ENCODE assay signal across 14 cellular contexts in the genomic region with DNA sequence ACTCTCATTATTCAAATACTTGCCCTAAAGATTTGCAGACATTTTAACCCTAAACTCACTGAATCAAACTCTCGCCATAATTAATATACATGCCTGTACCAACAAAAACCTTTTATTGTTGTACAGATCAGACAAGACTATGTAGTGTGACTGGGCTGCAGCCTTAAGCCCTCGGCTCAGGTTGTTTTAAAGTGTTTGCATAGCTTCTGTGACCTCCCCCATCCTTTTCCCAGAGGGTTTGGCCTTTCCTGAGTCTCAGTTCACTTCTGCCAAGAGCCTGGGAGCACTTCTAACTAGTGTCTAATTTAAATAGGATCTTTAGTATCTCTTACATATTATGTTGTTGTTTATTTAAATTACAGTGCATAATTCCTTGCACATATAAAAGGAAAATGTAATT.
DNase-seq lines count a peak whose midpoint lies in the region; ATAC-seq and TF ChIP-seq lines count a peak whose summit lies in the region.
"Had no signal": no experiment of that assay in that cellular context is flagged by ENCODE, and none has a peak within 500 bp of the region (broad histone marks: within the 10 kb centered on the region; RNA-seq: fewer than 3 reads in every experiment).

No MANE protein-coding gene starts in this region.

- no peaks in the 10 kb centered on the region for H3K36me3 ChIP-seq in H7 (replicated peaks; ENCODE audit: control insufficient read depth, insufficient read depth, low read length)
- H3K36me3 ChIP-seq: BLaER1 had no signal

- H3K27ac Mint-ChIP-seq in WTC11, result no peak overlapping the region
- no peak overlapping the region for H3K27ac Mint-ChIP-seq in nephron progenitor cell
- H3K27ac Mint-ChIP-seq in activated naive CD8-positive, alpha-beta T cell treated with anti-CD3 and anti-CD28 coated beads, Interleukin-2, amount 50 U/mL, for 24 hours, result no peak overlapping the region
- H3K27ac Mint-ChIP-seq in activated naive CD8-positive, alpha-beta T cell treated with anti-CD3 and anti-CD28 coated beads for 36 hours, result no peak overlapping the region
- H3K27ac Mint-ChIP-seq: CD14-positive monocyte; CD4-positive, alpha-beta memory T cell had no signal

- H3K36me3 Mint-ChIP-seq in WTC11 (no peaks in the 10 kb centered on the region; the same call in 1 of the 2 replicates), nephron progenitor cell (ENCODE audit: low read depth) (no peaks in the 10 kb centered on the region)
- no peaks in the 10 kb centered on the region for H3K36me3 Mint-ChIP-seq in activated naive CD8-positive, alpha-beta T cell treated with anti-CD3 and anti-CD28 coated beads, Interleukin-2, amount 50 U/mL, for 24 hours (ENCODE audit: low read depth)
- H3K36me3 Mint-ChIP-seq in activated naive CD8-positive, alpha-beta T cell treated with anti-CD3 and anti-CD28 coated beads for 36 hours, result no peaks in the 10 kb centered on the region
- H3K36me3 Mint-ChIP-seq: CD14-positive monocyte; CD4-positive, alpha-beta memory T cell had no signal

- POLR2A ChIA-PET in WTC11 (lab: Charles Lee), result no interaction called here

- H3K9me3 Mint-ChIP-seq in WTC11, result peaks cover 25% of the 10 kb centered on the region
- peaks cover 4% of the 10 kb centered on the region for H3K9me3 Mint-ChIP-seq in nephron progenitor cell
- H3K9me3 Mint-ChIP-seq in activated naive CD8-positive, alpha-beta T cell treated with anti-CD3 and anti-CD28 coated beads, Interleukin-2, amount 50 U/mL, for 24 hours, result peaks cover 9% of the 10 kb centered on the region
- no peaks in the 10 kb centered on the region for H3K9me3 Mint-ChIP-seq in activated naive CD8-positive, alpha-beta T cell treated with anti-CD3 and anti-CD28 coated beads for 36 hours

- ATAC-seq in WTC11 (peak; percentile 76), GM18873 (IDR thresholded peaks at IDR 0.05; ENCODE audit: low FRiP score, unreplicated experiment) (no peak)
- no peak for ATAC-seq in activated naive CD8-positive, alpha-beta T cell treated with anti-CD3 and anti-CD28 coated beads, Interleukin-2, amount 50 U/mL, for 24 hours

- H3K4me3 Mint-ChIP-seq in WTC11, result no peak overlapping the region
- no peak overlapping the region for H3K4me3 Mint-ChIP-seq in nephron progenitor cell
- H3K4me3 Mint-ChIP-seq in activated naive CD8-positive, alpha-beta T cell treated with anti-CD3 and anti-CD28 coated beads, Interleukin-2, amount 50 U/mL, for 24 hours, result no peak overlapping the region
- H3K4me3 Mint-ChIP-seq in activated naive CD8-positive, alpha-beta T cell treated with anti-CD3 and anti-CD28 coated beads for 36 hours, result no peak overlapping the region
- H3K4me3 Mint-ChIP-seq: CD14-positive monocyte; CD4-positive, alpha-beta memory T cell had no signal

- TF ChIP-seq CTCF in WTC11 (IDR thresholded peaks at IDR 0.05), result no peak
- TF ChIP-seq CTCF in nephron progenitor cell (IDR thresholded peaks at IDR 0.05), result no peak

- CTCF ChIA-PET in WTC11 (lab: Charles Lee), result no interaction called here

- DNase-seq in DMS53 (lab: John Stamatoyannopoulos, UW) (peak; percentile 5), DMS53 treated with DMSO at 0.1 percent for 48 hours (lab: John Stamatoyannopoulos, UW; ENCODE audit: unreplicated experiment) (no peak), H7 (peak; percentile 6), WTC11 (ENCODE audit: low spot score) (no peak), nephron progenitor cell (peak; percentile 4)
- DNase-seq in activated naive CD8-positive, alpha-beta T cell treated with anti-CD3 and anti-CD28 coated beads, Interleukin-2, amount 50 U/mL, for 24 hours, result no peak
- DNase-seq in activated naive CD8-positive, alpha-beta T cell treated with anti-CD3 and anti-CD28 coated beads for 36 hours, result no peak
- DNase-seq: 8988T; CD4-positive, alpha-beta memory T cell; DMS79; HCEC 1CT had no signal

- no peaks in the 10 kb centered on the region for H3K27me3 ChIP-seq in H7 (ENCODE audit: control insufficient read depth, insufficient read depth, low read length)
- H3K27me3 ChIP-seq: BLaER1 had no signal

- H3K4me3 ChIP-seq in H7 (ENCODE audit: insufficient read depth, low read depth, low read length), result no peak overlapping the region
- H3K4me3 ChIP-seq: BLaER1 had no signal

- H3K27me3 Mint-ChIP-seq in WTC11 (ENCODE audit: low read depth) (no peaks in the 10 kb centered on the region), nephron progenitor cell (ENCODE audit: low read depth, poor library complexity) (no peaks in the 10 kb centered on the region)
- no peaks in the 10 kb centered on the region for H3K27me3 Mint-ChIP-seq in activated naive CD8-positive, alpha-beta T cell treated with anti-CD3 and anti-CD28 coated beads, Interleukin-2, amount 50 U/mL, for 24 hours
- no peaks in the 10 kb centered on the region for H3K27me3 Mint-ChIP-seq in activated naive CD8-positive, alpha-beta T cell treated with anti-CD3 and anti-CD28 coated beads for 36 hours
- H3K27me3 Mint-ChIP-seq: CD4-positive, alpha-beta memory T cell had no signal

- peaks cover 39% of the 10 kb centered on the region for H3K4me1 Mint-ChIP-seq in WTC11
- H3K4me1 Mint-ChIP-seq in nephron progenitor cell, result peaks cover 30% of the 10 kb centered on the region
- H3K4me1 Mint-ChIP-seq in activated naive CD8-positive, alpha-beta T cell treated with anti-CD3 and anti-CD28 coated beads, Interleukin-2, amount 50 U/mL, for 24 hours, result no peaks in the 10 kb centered on the region
- H3K4me1 Mint-ChIP-seq in activated naive CD8-positive, alpha-beta T cell treated with anti-CD3 and anti-CD28 coated beads for 36 hours, result no peaks in the 10 kb centered on the region
- H3K4me1 Mint-ChIP-seq: CD14-positive monocyte; CD4-positive, alpha-beta memory T cell had no signal

TF ChIP-seq in WTC11, 78 proteins besides CTCF, POLR2A, EP300 and RAD21:
- TF ChIP-seq FOXK1 (CRISPR knock-in tag; IDR thresholded peaks at IDR 0.05) (no peak), ETV6 (CRISPR knock-in tag; IDR thresholded peaks at IDR 0.05) (no peak)
- TF ChIP-seq, protein P1, sequence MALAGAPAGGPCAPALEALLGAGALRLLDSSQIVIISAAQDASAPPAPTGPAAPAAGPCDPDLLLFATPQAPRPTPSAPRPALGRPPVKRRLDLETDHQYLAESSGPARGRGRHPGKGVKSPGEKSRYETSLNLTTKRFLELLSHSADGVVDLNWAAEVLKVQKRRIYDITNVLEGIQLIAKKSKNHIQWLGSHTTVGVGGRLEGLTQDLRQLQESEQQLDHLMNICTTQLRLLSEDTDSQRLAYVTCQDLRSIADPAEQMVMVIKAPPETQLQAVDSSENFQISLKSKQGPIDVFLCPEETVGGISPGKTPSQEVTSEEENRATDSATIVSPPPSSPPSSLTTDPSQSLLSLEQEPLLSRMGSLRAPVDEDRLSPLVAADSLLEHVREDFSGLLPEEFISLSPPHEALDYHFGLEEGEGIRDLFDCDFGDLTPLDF (CRISPR knock-in tag; IDR thresholded peaks at IDR 0.05), result no peak
TF ChIP-seq in WTC11: peak in this region for 0.

Comparison
In these comparisons a context has a peak if more than half of its experiments do, and no peak if none do; other contexts are left out.
1. DNase-seq: peak in DMS53 (single experiment), H7 (single experiment) and nephron progenitor cell (single experiment); none in DMS53 treated with DMSO at 0.1 percent for 48 hours (single experiment), WTC11 (single experiment), activated naive CD8-positive, alpha-beta T cell treated with anti-CD3 and anti-CD28 coated beads, Interleukin-2, amount 50 U/mL, for 24 hours (single experiment) and activated naive CD8-positive, alpha-beta T cell treated with anti-CD3 and anti-CD28 coated beads for 36 hours (single experiment).